Comparison of ENCODE assay signal across 11 cellular contexts in genomic region chr9:126517751-126518261, GRCh38.
A peak's percentile ranks its signal among the peaks of the same experiment; 100 is the strongest.
DNase-seq lines count a peak whose midpoint lies in the region; ATAC-seq and TF ChIP-seq lines count a peak whose summit lies in the region.
"Had no signal": no experiment of that assay in that cellular context is flagged by ENCODE, and none has a peak within 500 bp of the region (broad histone marks: within the 10 kb centered on the region; RNA-seq: fewer than 3 reads in every experiment).

No MANE protein-coding gene starts in this region.

- H3K36me3 Mint-ChIP-seq in activated CD8-positive, alpha-beta T cell treated with anti-CD3 and anti-CD28 coated beads for 36 hours (ENCODE audit: low read depth) = no peaks in the 10 kb centered on the region
- no peaks in the 10 kb centered on the region for H3K36me3 Mint-ChIP-seq in memory B cell

- TF ChIP-seq CTCF in right atrium auricular region (IDR thresholded peaks at IDR 0.05) (no peak), vagina (IDR thresholded peaks at IDR 0.05) (no peak), mucosa of descending colon (IDR thresholded peaks at IDR 0.05) (no peak)
- TF ChIP-seq CTCF in activated CD8-positive, alpha-beta T cell treated with anti-CD3 and anti-CD28 coated beads for 36 hours (IDR thresholded peaks at IDR 0.05) = no peak

- POLR2A ChIA-PET in activated CD8-positive, alpha-beta T cell treated with anti-CD3 and anti-CD28 coated beads for 36 hours (lab: Charles Lee) = interaction anchor here (1.6 kb wide), 1 partner anchor 18 kb away, joined by 3 read pairs; no protein-coding TSS in a partner anchor

- H3K9me3 Mint-ChIP-seq in activated CD8-positive, alpha-beta T cell treated with anti-CD3 and anti-CD28 coated beads for 36 hours = no peaks in the 10 kb centered on the region
- no peaks in the 10 kb centered on the region for H3K9me3 Mint-ChIP-seq in memory B cell

- H3K4me1 ChIP-seq in right atrium auricular region (peaks cover 0 to 48% of the 10 kb centered on the region in 2 donors), vagina (peaks cover 34% of the 10 kb centered on the region), mucosa of descending colon (ENCODE audit: low read depth) (no peaks in the 10 kb centered on the region)

- H3K27ac ChIP-seq in right atrium auricular region = peak overlapping the region; percentile 62 to 70
- peak overlapping the region; percentile 71 for H3K27ac ChIP-seq in vagina
- H3K27ac ChIP-seq: ovary had no signal

- peak overlapping the region in 1 of 2 donors; percentile 44 for H3K4me3 ChIP-seq in right atrium auricular region
- H3K4me3 ChIP-seq in vagina = peak overlapping the region; percentile 33 to 37
- H3K4me3 ChIP-seq in mucosa of descending colon = no peak overlapping the region

- ATAC-seq in left ventricle myocardium superior = no peak
- ATAC-seq in activated CD8-positive, alpha-beta T cell treated with anti-CD3 and anti-CD28 coated beads for 36 hours = no peak
- ATAC-seq in memory B cell (ENCODE audit: low read depth) = no peak
- ATAC-seq in GM19035 (IDR thresholded peaks at IDR 0.05; ENCODE audit: unreplicated experiment) = no peak
- ATAC-seq in mucosa of descending colon = no peak

- H3K27ac Mint-ChIP-seq in activated CD8-positive, alpha-beta T cell treated with anti-CD3 and anti-CD28 coated beads for 36 hours = peak overlapping the region; percentile 62
- peak overlapping the region; percentile 58 for H3K27ac Mint-ChIP-seq in memory B cell

- H3K27me3 ChIP-seq in right atrium auricular region (peaks cover 5 to 7% of the 10 kb centered on the region in 2 donors), vagina (no peaks in the 10 kb centered on the region)
- H3K27me3 ChIP-seq: ovary had no signal

- no peak for TF ChIP-seq POLR2A in vagina (IDR thresholded peaks at IDR 0.05)

- H3K36me3 ChIP-seq in right atrium auricular region (no peaks in the 10 kb centered on the region), vagina (no peaks in the 10 kb centered on the region), mucosa of descending colon (ENCODE audit: low read depth) (no peaks in the 10 kb centered on the region)
- H3K36me3 ChIP-seq: ovary had no signal

- H3K9me3 ChIP-seq in right atrium auricular region = no peaks in the 10 kb centered on the region
- H3K9me3 ChIP-seq in vagina = no peaks in the 10 kb centered on the region
- H3K9me3 ChIP-seq in mucosa of descending colon = no peaks in the 10 kb centered on the region
- H3K9me3 ChIP-seq: ovary had no signal

- H3K27me3 Mint-ChIP-seq in activated CD8-positive, alpha-beta T cell treated with anti-CD3 and anti-CD28 coated beads for 36 hours = peaks cover 52% of the 10 kb centered on the region
- peaks cover 16% of the 10 kb centered on the region for H3K27me3 Mint-ChIP-seq in memory B cell

- peaks cover 34% of the 10 kb centered on the region for H3K4me1 Mint-ChIP-seq in activated CD8-positive, alpha-beta T cell treated with anti-CD3 and anti-CD28 coated beads for 36 hours (ENCODE audit: low read depth)
- H3K4me1 Mint-ChIP-seq in memory B cell = peaks cover 9% of the 10 kb centered on the region

- DNase-seq in right atrium auricular region (ENCODE audit: low spot score) (no peak), left ventricle myocardium superior (no peak), memory B cell (ENCODE audit: low spot score in 2 of 2) (no peak), vagina (ENCODE audit: extremely low spot score in 2 of 2) (no peak), inferior parietal cortex (ENCODE audit: extremely low spot score) (no peak), mucosa of descending colon (no peak)
- DNase-seq in activated CD8-positive, alpha-beta T cell treated with anti-CD3 and anti-CD28 coated beads for 36 hours = no peak
- DNase-seq: activated CD4-positive, alpha-beta T cell treated with anti-CD3 and anti-CD28 coated beads, Interleukin-2, amount 50 U/mL, for 4 hours; GF-D8 had no signal

- CTCF ChIA-PET in activated CD8-positive, alpha-beta T cell treated with anti-CD3 and anti-CD28 coated beads for 36 hours (lab: Charles Lee) = interaction anchor here (0.8 to 12.6 kb wide), 6 partner anchors 18 to 192 kb away, joined by 3 to 99 read pairs (median 4); no protein-coding TSS in a partner anchor

- H3K4me3 Mint-ChIP-seq in activated CD8-positive, alpha-beta T cell treated with anti-CD3 and anti-CD28 coated beads for 36 hours = peak overlapping the region; percentile 61
- H3K4me3 Mint-ChIP-seq in memory B cell = peak overlapping the region; percentile 82

- intact Hi-C loops in left ventricle myocardium superior (cut with micrococcal nuclease) = no loop called here
- intact Hi-C loops in activated CD8-positive, alpha-beta T cell treated with anti-CD3 and anti-CD28 coated beads for 36 hours (cut with micrococcal nuclease) = loop anchor here (5.0 kb wide), 1 partner anchor 39 kb away; no protein-coding TSS in a partner anchor
- intact Hi-C loops in vagina (cut with DNase I) = no loop called here
- intact Hi-C loops in mucosa of descending colon (cut with DNase I, micrococcal nuclease) = no loop called here
